In the genomic region with DNA sequence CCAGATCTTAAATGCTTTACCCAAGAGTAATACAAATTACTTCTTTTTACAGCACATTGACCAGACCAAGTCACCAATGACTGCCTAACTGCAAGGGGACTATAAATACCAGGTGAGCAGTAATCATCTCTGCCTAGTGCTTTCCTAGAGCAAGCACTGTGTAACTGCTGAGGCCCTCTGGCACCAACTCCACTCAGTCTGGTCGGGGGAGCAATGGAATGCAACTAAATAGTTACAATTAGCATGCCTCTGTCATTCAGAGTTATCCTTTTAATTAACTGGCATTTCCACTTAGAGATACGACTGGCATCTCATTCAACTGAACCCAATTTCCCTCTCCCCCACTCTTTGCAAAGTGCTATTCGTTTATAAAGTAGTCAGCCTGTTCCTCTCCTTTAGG, we compare ENCODE assay signal across 26 cellular contexts.
DNase-seq lines count a peak whose midpoint lies in the region; ATAC-seq and TF ChIP-seq lines count a peak whose summit lies in the region.
"Had no signal": no experiment of that assay in that cellular context is flagged by ENCODE, and none has a peak within 500 bp of the region (broad histone marks: within the 10 kb centered on the region; RNA-seq: fewer than 3 reads in every experiment).

No MANE protein-coding gene starts in this region.

- H3K4me3 ChIP-seq in mesodermal cell (ENCODE audit: extremely low read depth, insufficient read depth, low read length, poor library complexity, severe bottlenecking), result no peak overlapping the region
- H3K4me3 ChIP-seq in naive thymus-derived CD4-positive, alpha-beta T cell (ENCODE audit: low read length), result no peak overlapping the region
- H3K4me3 ChIP-seq: K562, PC-9, SJCRH30 had no signal

- no peaks in the 10 kb centered on the region for H3K36me3 ChIP-seq in mesodermal cell (ENCODE audit: control insufficient read depth, insufficient read depth, low read length)
- no peaks in the 10 kb centered on the region for H3K36me3 ChIP-seq in naive thymus-derived CD4-positive, alpha-beta T cell (ENCODE audit: control insufficient read depth in 2 of 3, insufficient read depth in 3 of 3, low read length in 3 of 3)
- H3K36me3 ChIP-seq: SJCRH30 had no signal

- no peaks in the 10 kb centered on the region for H3K9me3 ChIP-seq in mesodermal cell (ENCODE audit: control insufficient read depth, low read length)
- no peaks in the 10 kb centered on the region for H3K9me3 ChIP-seq in naive thymus-derived CD4-positive, alpha-beta T cell (ENCODE audit: control insufficient read depth in 2 of 3, low read length in 3 of 3)
- H3K9me3 ChIP-seq: Caco-2, SJCRH30 had no signal

- peak overlapping the region; percentile 10 for H3K27ac ChIP-seq in mesodermal cell (ENCODE audit: low read depth, low read length, severe bottlenecking)
- no peak overlapping the region for H3K27ac ChIP-seq in naive thymus-derived CD4-positive, alpha-beta T cell (ENCODE audit: low read depth, low read length)
- H3K27ac ChIP-seq: C4-2B, PC-9, SJCRH30 had no signal

- DNase-seq in WTC11 (ENCODE audit: low spot score) (peak; percentile 20), iPS-NIHi11 (ENCODE audit: low spot score) (peak; percentile 14), HuH-7.5 (ENCODE audit: low spot score) (no peak), cardiac septum (ENCODE audit: low spot score) (no peak), DMS53 (lab: John Stamatoyannopoulos, UW) (no peak)
- DNase-seq in naive thymus-derived CD4-positive, alpha-beta T cell, result no peak
- DNase-seq: Caco-2; CD8-positive, alpha-beta T cell; DMS79 treated with DMSO at 0.1 percent for 48 hours; H7; Kasumi-1; NCI-H1092 treated with DMSO at 0.1 percent for 48 hours; NCI-H1436; NCI-H187 treated with DMSO at 0.1 percent for 48 hours; NCI-H2107; NCI-H524 treated with DMSO at 0.1 percent for 48 hours; NCI-H774; PC-9; SJCRH30 had no signal

- no peak for TF ChIP-seq CTCF in WTC11 (IDR thresholded peaks at IDR 0.05)

- H3K36me3 Mint-ChIP-seq in WTC11, result no peaks in the 10 kb centered on the region
- H3K36me3 Mint-ChIP-seq in naive thymus-derived CD4-positive, alpha-beta T cell, result no peaks in the 10 kb centered on the region
- H3K36me3 Mint-ChIP-seq: CD8-positive, alpha-beta T cell had no signal

- WGBS in mesodermal cell (ENCODE audit: insufficient coverage in 2 of 2), 2 experiments, result 25 to 38% methylated on average over 1 of the region's 3 CpGs

- H3K9me3 Mint-ChIP-seq in WTC11, result peaks cover 4% of the 10 kb centered on the region
- H3K9me3 Mint-ChIP-seq in naive thymus-derived CD4-positive, alpha-beta T cell, result peaks cover 0 to 16% (median 0%) of the 10 kb centered on the region in 11 donors

- H3K4me3 Mint-ChIP-seq in WTC11, result no peak overlapping the region
- H3K4me3 Mint-ChIP-seq in naive thymus-derived CD4-positive, alpha-beta T cell, result no peak overlapping the region
- H3K4me3 Mint-ChIP-seq: B cell; CD8-positive, alpha-beta T cell had no signal

- intact Hi-C loops in naive thymus-derived CD4-positive, alpha-beta T cell (cut with micrococcal nuclease), result no loop called here
- intact Hi-C loops in cardiac septum (cut with DNase I), result no loop called here

- CTCF ChIA-PET in WTC11 (lab: Charles Lee), result no interaction called here
- CTCF ChIA-PET in naive thymus-derived CD4-positive, alpha-beta T cell (lab: Charles Lee), result no interaction called here

- peak; percentile 96 for ATAC-seq in WTC11
- no peak for ATAC-seq in naive thymus-derived CD4-positive, alpha-beta T cell
- ATAC-seq: CD8-positive, alpha-beta T cell; HepG2; K562; Right ventricle myocardium inferior; SK-N-SH treated with all-trans-retinoic acid at 6 μM for 48 hours had no signal

- POLR2A ChIA-PET in WTC11 (lab: Charles Lee), result no interaction called here
- POLR2A ChIA-PET in naive thymus-derived CD4-positive, alpha-beta T cell (lab: Charles Lee), result no interaction called here

- no peaks in the 10 kb centered on the region; the same call in none of the 2 replicates for H3K27me3 Mint-ChIP-seq in WTC11 (ENCODE audit: low read depth)
- no peaks in the 10 kb centered on the region for H3K27me3 Mint-ChIP-seq in naive thymus-derived CD4-positive, alpha-beta T cell
- H3K27me3 Mint-ChIP-seq: B cell had no signal

- H3K4me1 ChIP-seq in mesodermal cell (ENCODE audit: control insufficient read depth, insufficient read depth, low read length, poor library complexity, severe bottlenecking), result peaks cover 14% of the 10 kb centered on the region
- no peaks in the 10 kb centered on the region for H3K4me1 ChIP-seq in naive thymus-derived CD4-positive, alpha-beta T cell (ENCODE audit: control insufficient read depth in 2 of 2, insufficient read depth in 2 of 2, low read length in 2 of 2)
- H3K4me1 ChIP-seq: Caco-2, SJCRH30 had no signal

- H3K27ac Mint-ChIP-seq in WTC11, result no peak overlapping the region
- no peak overlapping the region for H3K27ac Mint-ChIP-seq in naive thymus-derived CD4-positive, alpha-beta T cell
- H3K27ac Mint-ChIP-seq: B cell; CD8-positive, alpha-beta T cell had no signal

- H3K4me1 Mint-ChIP-seq in WTC11, result peaks cover 27% of the 10 kb centered on the region
- no peaks in the 10 kb centered on the region for H3K4me1 Mint-ChIP-seq in naive thymus-derived CD4-positive, alpha-beta T cell
- H3K4me1 Mint-ChIP-seq: B cell had no signal

- H3K27me3 ChIP-seq in naive thymus-derived CD4-positive, alpha-beta T cell (ENCODE audit: control insufficient read depth in 2 of 2, insufficient read depth in 2 of 2, low read length in 2 of 2), result no peaks in the 10 kb centered on the region
- H3K27me3 ChIP-seq: SJCRH30 had no signal

TF ChIP-seq in WTC11, 78 proteins besides CTCF, POLR2A, EP300 and RAD21:
- TF ChIP-seq NFYB (CRISPR knock-in tag; conservative IDR thresholded peaks at IDR 0.05; ENCODE audit: low read depth) (no peak), FOXK1 (CRISPR knock-in tag; IDR thresholded peaks at IDR 0.05) (no peak), ATF1 (CRISPR knock-in tag; IDR thresholded peaks at IDR 0.05) (no peak), ELF4 (CRISPR knock-in tag; IDR thresholded peaks at IDR 0.05; ENCODE audit: low read depth) (no peak), FOXJ3 (CRISPR knock-in tag; IDR thresholded peaks at IDR 0.05; ENCODE audit: borderline replicate concordance) (no peak), TP53 (CRISPR knock-in tag; IDR thresholded peaks at IDR 0.05) (no peak)
- TF ChIP-seq, protein P1, sequence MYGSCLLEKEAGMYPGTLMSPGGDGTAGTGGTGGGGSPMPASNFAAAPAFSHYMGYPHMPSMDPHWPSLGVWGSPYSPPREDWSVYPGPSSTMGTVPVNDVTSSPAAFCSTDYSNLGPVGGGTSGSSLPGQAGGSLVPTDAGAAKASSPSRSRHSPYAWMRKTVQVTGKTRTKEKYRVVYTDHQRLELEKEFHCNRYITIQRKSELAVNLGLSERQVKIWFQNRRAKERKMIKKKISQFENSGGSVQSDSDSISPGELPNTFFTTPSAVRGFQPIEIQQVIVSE (CRISPR knock-in tag; IDR thresholded peaks at IDR 0.05; ENCODE audit: borderline replicate concordance), result no peak
- TF ChIP-seq, protein P2, sequence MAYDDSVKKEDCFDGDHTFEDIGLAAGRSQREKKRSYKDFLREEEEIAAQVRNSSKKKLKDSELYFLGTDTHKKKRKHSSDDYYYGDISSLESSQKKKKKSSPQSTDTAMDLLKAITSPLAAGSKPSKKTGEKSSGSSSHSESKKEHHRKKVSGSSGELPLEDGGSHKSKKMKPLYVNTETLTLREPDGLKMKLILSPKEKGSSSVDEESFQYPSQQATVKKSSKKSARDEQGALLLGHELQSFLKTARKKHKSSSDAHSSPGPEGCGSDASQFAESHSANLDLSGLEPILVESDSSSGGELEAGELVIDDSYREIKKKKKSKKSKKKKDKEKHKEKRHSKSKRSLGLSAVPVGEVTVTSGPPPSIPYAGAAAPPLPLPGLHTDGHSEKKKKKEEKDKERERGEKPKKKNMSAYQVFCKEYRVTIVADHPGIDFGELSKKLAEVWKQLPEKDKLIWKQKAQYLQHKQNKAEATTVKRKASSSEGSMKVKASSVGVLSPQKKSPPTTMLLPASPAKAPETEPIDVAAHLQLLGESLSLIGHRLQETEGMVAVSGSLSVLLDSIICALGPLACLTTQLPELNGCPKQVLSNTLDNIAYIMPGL (CRISPR knock-in tag; IDR thresholded peaks at IDR 0.05), result no peak
- TF ChIP-seq, protein P3, sequence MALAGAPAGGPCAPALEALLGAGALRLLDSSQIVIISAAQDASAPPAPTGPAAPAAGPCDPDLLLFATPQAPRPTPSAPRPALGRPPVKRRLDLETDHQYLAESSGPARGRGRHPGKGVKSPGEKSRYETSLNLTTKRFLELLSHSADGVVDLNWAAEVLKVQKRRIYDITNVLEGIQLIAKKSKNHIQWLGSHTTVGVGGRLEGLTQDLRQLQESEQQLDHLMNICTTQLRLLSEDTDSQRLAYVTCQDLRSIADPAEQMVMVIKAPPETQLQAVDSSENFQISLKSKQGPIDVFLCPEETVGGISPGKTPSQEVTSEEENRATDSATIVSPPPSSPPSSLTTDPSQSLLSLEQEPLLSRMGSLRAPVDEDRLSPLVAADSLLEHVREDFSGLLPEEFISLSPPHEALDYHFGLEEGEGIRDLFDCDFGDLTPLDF (CRISPR knock-in tag; IDR thresholded peaks at IDR 0.05), result no peak

Comparison
In these comparisons a context has a peak if more than half of its experiments do, and no peak if none do; other contexts are left out.
1. DNase-seq: peak in WTC11 (single experiment) and iPS-NIHi11 (single experiment); none in HuH-7.5 (single experiment), naive thymus-derived CD4-positive, alpha-beta T cell (0 of 9), cardiac septum (single experiment) and DMS53 (single experiment).